In genomic region chr17:4789701-4789950, GRCh38 we compare ENCODE assay signal across 1 cellular context.
TF ChIP-seq lines count a peak whose summit lies in the region.

No MANE protein-coding gene starts in this region.

TF ChIP-seq in GM23338, 12 proteins besides CTCF, POLR2A, EP300 and RAD21 (continued from another document):
- TF ChIP-seq, protein P1, sequence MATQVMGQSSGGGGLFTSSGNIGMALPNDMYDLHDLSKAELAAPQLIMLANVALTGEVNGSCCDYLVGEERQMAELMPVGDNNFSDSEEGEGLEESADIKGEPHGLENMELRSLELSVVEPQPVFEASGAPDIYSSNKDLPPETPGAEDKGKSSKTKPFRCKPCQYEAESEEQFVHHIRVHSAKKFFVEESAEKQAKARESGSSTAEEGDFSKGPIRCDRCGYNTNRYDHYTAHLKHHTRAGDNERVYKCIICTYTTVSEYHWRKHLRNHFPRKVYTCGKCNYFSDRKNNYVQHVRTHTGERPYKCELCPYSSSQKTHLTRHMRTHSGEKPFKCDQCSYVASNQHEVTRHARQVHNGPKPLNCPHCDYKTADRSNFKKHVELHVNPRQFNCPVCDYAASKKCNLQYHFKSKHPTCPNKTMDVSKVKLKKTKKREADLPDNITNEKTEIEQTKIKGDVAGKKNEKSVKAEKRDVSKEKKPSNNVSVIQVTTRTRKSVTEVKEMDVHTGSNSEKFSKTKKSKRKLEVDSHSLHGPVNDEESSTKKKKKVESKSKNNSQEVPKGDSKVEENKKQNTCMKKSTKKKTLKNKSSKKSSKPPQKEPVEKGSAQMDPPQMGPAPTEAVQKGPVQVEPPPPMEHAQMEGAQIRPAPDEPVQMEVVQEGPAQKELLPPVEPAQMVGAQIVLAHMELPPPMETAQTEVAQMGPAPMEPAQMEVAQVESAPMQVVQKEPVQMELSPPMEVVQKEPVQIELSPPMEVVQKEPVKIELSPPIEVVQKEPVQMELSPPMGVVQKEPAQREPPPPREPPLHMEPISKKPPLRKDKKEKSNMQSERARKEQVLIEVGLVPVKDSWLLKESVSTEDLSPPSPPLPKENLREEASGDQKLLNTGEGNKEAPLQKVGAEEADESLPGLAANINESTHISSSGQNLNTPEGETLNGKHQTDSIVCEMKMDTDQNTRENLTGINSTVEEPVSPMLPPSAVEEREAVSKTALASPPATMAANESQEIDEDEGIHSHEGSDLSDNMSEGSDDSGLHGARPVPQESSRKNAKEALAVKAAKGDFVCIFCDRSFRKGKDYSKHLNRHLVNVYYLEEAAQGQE (IDR thresholded peaks at IDR 0.05; ENCODE audit: unreplicated experiment): no peak
- TF ChIP-seq POLR2AphosphoS5 (IDR thresholded peaks at IDR 0.05; ENCODE audit: low read depth) (no peak), ZNF114 (CRISPR knock-in tag; IDR thresholded peaks at IDR 0.05) (no peak), JUNB (IDR thresholded peaks at IDR 0.05; ENCODE audit: unreplicated experiment) (no peak)
TF ChIP-seq in GM23338: peak in this region for 0.
